ENCODE assay signal across 12 cellular contexts in genomic region chr9:134139081-134139480, GRCh38. TPM values are rescaled to one million over a fixed set of nuclear protein-coding genes. Genes with fewer than 3 reads are reported as not detected.
A peak's percentile ranks its signal among the peaks of the same experiment; 100 is the strongest.
DNase-seq lines count a peak whose midpoint lies in the region; TF ChIP-seq lines count a peak whose summit lies in the region.
"Had no signal": no experiment of that assay in that cellular context is flagged by ENCODE, and none has a peak within 500 bp of the region (broad histone marks: within the 10 kb centered on the region; RNA-seq: fewer than 3 reads in every experiment).

No MANE protein-coding gene starts in this region.

- CTCF ChIA-PET in RWPE1 (lab: Yijun Ruan, JAX) = interaction anchor here (1.0 to 1.3 kb wide), 3 partner anchors 8 to 304 kb away, joined by 3 to 4 read pairs (median 4); no protein-coding TSS in a partner anchor

- H3K4me3 Mint-ChIP-seq in osteocyte (ENCODE audit: unreplicated experiment) = peak overlapping the region; percentile 60

- POLR2A ChIA-PET in RWPE1 (lab: Yijun Ruan, JAX; ENCODE audit: low non-redundant PET) = no interaction called here

- TF ChIP-seq CTCF in RWPE1 (conservative IDR thresholded peaks at IDR 0.05; ENCODE audit: low read depth) (no peak), osteocyte (IDR thresholded peaks at IDR 0.05) (no peak)

- no peaks in the 10 kb centered on the region for H3K9me3 Mint-ChIP-seq in osteocyte (ENCODE audit: unreplicated experiment)
- H3K9me3 Mint-ChIP-seq: T-helper 2 cell treated with Interferon-gamma antibody and Interleukin-4, amounts not matched to agents 5 μg/mL and 100 μg/mL, for 36 hours had no signal

- peaks cover 34% of the 10 kb centered on the region for H3K4me1 Mint-ChIP-seq in osteocyte (ENCODE audit: unreplicated experiment)

- peak overlapping the region; percentile 27 for H3K27ac Mint-ChIP-seq in osteocyte (ENCODE audit: unreplicated experiment)
- H3K27ac Mint-ChIP-seq: activated CD8-positive, alpha-beta memory T cell treated with anti-CD3 and anti-CD28 coated beads, Interleukin-2, amount 10 ng/mL, durations not matched to agents 7 days and 5 days had no signal

- H3K27me3 Mint-ChIP-seq in osteocyte (ENCODE audit: unreplicated experiment) = no peaks in the 10 kb centered on the region
- H3K27me3 Mint-ChIP-seq: activated CD8-positive, alpha-beta memory T cell treated with anti-CD3 and anti-CD28 coated beads, Interleukin-2, amount 10 ng/mL, durations not matched to agents 7 days and 5 days had no signal

- H3K27ac ChIP-seq in RWPE1 = peak overlapping the region; percentile 59
- H3K27ac ChIP-seq: adrenal gland, thyroid gland had no signal

- DNase-seq in EH (ENCODE audit: low read depth) = peak; percentile 61
- no peak for DNase-seq in RWPE1 (ENCODE audit: low spot score)
- DNase-seq in fibroblast of gingiva (ENCODE audit: low read depth) = peak; percentile 39
- no peak for DNase-seq in osteocyte (ENCODE audit: extremely low spot score, unreplicated experiment)
- no peak for DNase-seq in MV-4-11 (lab: John Stamatoyannopoulos, UW)
- DNase-seq in NCI-H82 treated with DMSO at 0.1 percent for 48 hours (lab: John Stamatoyannopoulos, UW; ENCODE audit: unreplicated experiment) = no peak
- no peak for DNase-seq in DMS79 (lab: John Stamatoyannopoulos, UW)
- DNase-seq: activated CD8-positive, alpha-beta memory T cell treated with anti-CD3 and anti-CD28 coated beads, Interleukin-2, amount 10 ng/mL, durations not matched to agents 7 days and 5 days; adrenal gland; DMS53 had no signal

- peaks cover 30% of the 10 kb centered on the region for H3K36me3 Mint-ChIP-seq in osteocyte (ENCODE audit: unreplicated experiment)

RNA-seq across cellular contexts. Expression of gene WDR5, which starts 3.2 kb away (rescaled TPM):
- 26.8 and 29.3 TPM in 2 replicates for total RNA-seq in osteocyte

RNA-seq across cellular contexts. Expression of gene RNU6ATAC, which starts 25.3 kb away (rescaled TPM):
- 38.9 and 49.4 TPM in 2 replicates for total RNA-seq in osteocyte
- total RNA-seq: thyroid gland had no signal

Comparison
In these comparisons a context has a peak if more than half of its experiments do, and no peak if none do; other contexts are left out.
1. DNase-seq: peak in EH (single experiment) and fibroblast of gingiva (single experiment); none in RWPE1 (single experiment), osteocyte (single experiment), MV-4-11 (single experiment), NCI-H82 treated with DMSO at 0.1 percent for 48 hours (single experiment) and DMS79 (single experiment).